Comparison of ENCODE assay signal across 12 cellular contexts in the genomic region with DNA sequence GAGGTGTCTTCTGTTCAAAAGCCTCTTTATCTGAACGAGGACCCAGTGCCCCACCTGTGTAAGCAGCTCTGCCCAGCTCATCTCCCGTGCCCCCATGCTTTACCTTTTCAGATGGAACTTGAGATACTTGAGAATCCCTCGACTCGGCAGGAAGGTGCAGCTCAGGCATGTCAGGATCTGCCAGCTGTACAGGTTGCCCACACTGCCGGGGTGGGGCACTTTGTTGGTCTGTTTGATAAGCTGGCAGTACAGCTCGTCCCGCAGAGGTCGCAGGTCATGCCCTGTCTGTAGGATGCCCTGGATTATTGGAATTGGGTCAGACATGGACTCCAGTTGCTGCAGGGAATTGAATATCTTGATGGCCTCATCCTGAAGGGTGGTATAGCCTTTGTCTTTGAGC.
"Had no signal": no experiment of that assay in that cellular context is flagged by ENCODE, and none has a peak within 500 bp of the region (broad histone marks: within the 10 kb centered on the region; RNA-seq: fewer than 3 reads in every experiment).

No MANE protein-coding gene starts in this region.

- H3K27ac ChIP-seq: colonic mucosa, suprapubic skin, upper lobe of left lung had no signal

- H3K27ac Mint-ChIP-seq: activated CD4-positive, alpha-beta memory T cell treated with anti-CD3 and anti-CD28 coated beads, Interleukin-2, amount 10 ng/mL, durations not matched to agents 7 days and 5 days; activated CD4-positive, alpha-beta T cell treated with anti-CD3 and anti-CD28 coated beads for 36 hours; activated naive CD4-positive, alpha-beta T cell treated with anti-CD3 and anti-CD28 coated beads for 36 hours; mesothelial cell of epicardium had no signal

- H3K27me3 Mint-ChIP-seq: activated CD4-positive, alpha-beta memory T cell treated with anti-CD3 and anti-CD28 coated beads, Interleukin-2, amount 10 ng/mL, durations not matched to agents 7 days and 5 days; activated CD4-positive, alpha-beta T cell treated with anti-CD3 and anti-CD28 coated beads for 36 hours had no signal

- FAIRE-seq: astrocyte, kidney had no signal

- DNase-seq: activated CD4-positive, alpha-beta memory T cell treated with anti-CD3 and anti-CD28 coated beads, Interleukin-2, amount 10 ng/mL, durations not matched to agents 7 days and 5 days; activated CD4-positive, alpha-beta T cell treated with anti-CD3 and anti-CD28 coated beads for 36 hours; activated naive CD4-positive, alpha-beta T cell treated with anti-CD3 and anti-CD28 coated beads for 36 hours; colonic mucosa; kidney; stimulated activated CD4-positive, alpha-beta T cell treated with anti-CD3 and anti-CD28 coated beads, Interleukin-2, amount 100 ng/mL, for 48 hours; stimulated activated naive CD4-positive, alpha-beta T cell treated with Interleukin-2 at 50 U/mL for 16 hours; T-helper 9 cell; upper lobe of left lung had no signal

- H3K9me3 Mint-ChIP-seq: activated CD4-positive, alpha-beta memory T cell treated with anti-CD3 and anti-CD28 coated beads, Interleukin-2, amount 10 ng/mL, durations not matched to agents 7 days and 5 days; activated naive CD4-positive, alpha-beta T cell treated with anti-CD3 and anti-CD28 coated beads for 36 hours; mesothelial cell of epicardium had no signal

- ATAC-seq: activated CD4-positive, alpha-beta T cell treated with anti-CD3 and anti-CD28 coated beads for 36 hours had no signal

- H3K4me3 Mint-ChIP-seq: activated CD4-positive, alpha-beta memory T cell treated with anti-CD3 and anti-CD28 coated beads, Interleukin-2, amount 10 ng/mL, durations not matched to agents 7 days and 5 days; activated CD4-positive, alpha-beta T cell treated with anti-CD3 and anti-CD28 coated beads for 36 hours; mesothelial cell of epicardium had no signal
